Comparison of ENCODE assay signal across 8 cellular contexts in the genomic region with DNA sequence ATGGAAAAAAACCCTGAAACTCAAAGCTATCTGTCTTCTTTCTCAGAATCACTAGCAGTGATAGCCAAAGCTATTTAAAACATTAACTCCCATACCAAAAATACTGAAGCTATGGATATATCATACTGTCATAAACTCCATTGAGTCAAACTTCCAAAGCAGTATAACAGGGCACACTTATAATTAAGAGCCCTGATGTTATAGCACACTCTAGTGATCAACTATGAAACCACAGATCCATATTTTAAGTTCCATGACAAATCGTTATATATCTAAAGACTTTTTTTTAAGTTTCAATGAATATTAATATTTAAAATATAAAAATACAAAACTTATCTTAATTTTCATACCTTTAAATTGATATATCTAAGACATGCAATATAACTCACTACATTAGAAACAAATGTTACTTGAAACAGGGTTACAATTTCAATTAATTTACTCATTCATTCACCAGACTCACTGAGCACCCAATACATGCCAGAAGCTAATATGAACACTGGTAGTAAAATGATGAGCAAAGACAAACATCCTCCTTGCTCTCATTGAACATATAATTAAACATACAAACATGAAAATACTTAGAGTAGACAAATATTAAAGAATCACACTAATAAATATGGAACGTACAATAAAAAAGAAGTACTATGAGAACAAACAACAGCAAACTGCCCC.
DNase-seq lines count a peak whose midpoint lies in the region; ATAC-seq and TF ChIP-seq lines count a peak whose summit lies in the region.

No MANE protein-coding gene starts in this region.

- no peaks in the 10 kb centered on the region for H3K9me2 ChIP-seq in GM23338 (ENCODE audit: insufficient read depth)

- H3F3A ChIP-seq in GM23338 (replicated peaks; ENCODE audit: low read depth) = no peaks in the 10 kb centered on the region

- ATAC-seq in GM23338 = no peak

- H3K4me3 Mint-ChIP-seq in GM23338 = no peak overlapping the region

- H3K4me1 Mint-ChIP-seq in GM23338 = no peaks in the 10 kb centered on the region

- peaks cover 22% of the 10 kb centered on the region; the same call in 2 of the 3 replicates for H3K36me3 Mint-ChIP-seq in GM23338 (ENCODE audit: low read depth)

- H3K27ac Mint-ChIP-seq in GM23338 = no peak overlapping the region

- peaks cover 10% of the 10 kb centered on the region; the same call in 1 of the 2 replicates for H3K4me1 ChIP-seq in BE2C
- H3K4me1 ChIP-seq in GM23338 (ENCODE audit: insufficient read depth) = no peaks in the 10 kb centered on the region
- H3K4me1 ChIP-seq in effector memory CD4-positive, alpha-beta T cell (ENCODE audit: control insufficient read depth, insufficient read depth, low read length, poor library complexity, severe bottlenecking) = no peaks in the 10 kb centered on the region

- no peak overlapping the region for H3K27ac ChIP-seq in GM23338 (ENCODE audit: low read depth)
- no peak overlapping the region for H3K27ac ChIP-seq in effector memory CD4-positive, alpha-beta T cell (ENCODE audit: insufficient read depth, low read length, poor library complexity, severe bottlenecking)

- H3K27me3 ChIP-seq in BE2C = no peaks in the 10 kb centered on the region
- H3K27me3 ChIP-seq in GM23338 (ENCODE audit: insufficient read depth) = no peaks in the 10 kb centered on the region
- H3K27me3 ChIP-seq in effector memory CD4-positive, alpha-beta T cell (replicated peaks; ENCODE audit: control insufficient read depth, insufficient read depth, low read length, poor library complexity, severe bottlenecking) = no peaks in the 10 kb centered on the region

- H3K4me2 ChIP-seq in GM23338 = no peak overlapping the region

- H3K27me3 Mint-ChIP-seq in GM23338 (ENCODE audit: insufficient read depth, low read depth, poor library complexity) = no peaks in the 10 kb centered on the region

- no peaks in the 10 kb centered on the region for H4K20me1 ChIP-seq in GM23338 (replicated peaks; ENCODE audit: insufficient read depth)

- H3K9me3 Mint-ChIP-seq in GM23338 = no peaks in the 10 kb centered on the region

- H3K4me3 ChIP-seq in BE2C (ENCODE audit: low read depth, low read length) (no peak overlapping the region), GM23338 (no peak overlapping the region)
- no peak overlapping the region for H3K4me3 ChIP-seq in effector memory CD4-positive, alpha-beta T cell (ENCODE audit: insufficient read depth, low read depth, low read length, poor library complexity, severe bottlenecking)

- no peaks in the 10 kb centered on the region for H3K79me2 ChIP-seq in GM23338 (replicated peaks; ENCODE audit: insufficient read depth)

- DNase-seq in BE2C (no peak), astrocyte of the hippocampus (ENCODE audit: low read depth, low spot score) (peak; percentile 23), kidney tubule cell (ENCODE audit: low spot score) (peak; percentile 7), germinal center (ENCODE audit: low spot score) (no peak), GM23338 (ENCODE audit: low spot score) (no peak)
- DNase-seq in stimulated activated CD4-positive, alpha-beta T cell treated with anti-CD3 and anti-CD28 coated beads, Interleukin-12 subunit alpha, Interleukin-12 subunit beta, amount 100 ng/mL, for 4 hours = no peak
- no peak for DNase-seq in effector memory CD4-positive, alpha-beta T cell

- TF ChIP-seq CTCF in BE2C (IDR thresholded peaks at IDR 0.05; ENCODE audit: low read depth, low read length) = peak; percentile 59
- peak; percentile 51 for TF ChIP-seq CTCF in LNCAP (IDR thresholded peaks at IDR 0.05)
- TF ChIP-seq CTCF in GM23338 (conservative IDR thresholded peaks at IDR 0.05; ENCODE audit: low read depth in 2 of 2) = no peak; a peak in 1 of 4 replicates

- H2AFZ ChIP-seq in GM23338 = no peak overlapping the region

- H3K36me3 ChIP-seq in BE2C (peaks cover 39% of the 10 kb centered on the region), GM23338 (ENCODE audit: insufficient read depth) (peaks cover 10% of the 10 kb centered on the region; the same call in 1 of the 2 replicates)
- peaks cover 27% of the 10 kb centered on the region for H3K36me3 ChIP-seq in effector memory CD4-positive, alpha-beta T cell (ENCODE audit: control insufficient read depth, insufficient read depth, low read length)

- no peaks in the 10 kb centered on the region for H3K9me3 ChIP-seq in BE2C
- no peaks in the 10 kb centered on the region for H3K9me3 ChIP-seq in effector memory CD4-positive, alpha-beta T cell (ENCODE audit: control insufficient read depth, low read length)

TF ChIP-seq in GM23338, 12 proteins besides CTCF, POLR2A, EP300 and RAD21:
- TF ChIP-seq EZH2 (IDR thresholded peaks at IDR 0.05; ENCODE audit: low read depth, unreplicated experiment) (no peak), ZNF114 (CRISPR knock-in tag; IDR thresholded peaks at IDR 0.05) (no peak)
TF ChIP-seq in GM23338: peak in this region for 0.

Comparison
In these comparisons a context has a peak if more than half of its experiments do, and no peak if none do; other contexts are left out.
1. DNase-seq: peak in astrocyte of the hippocampus (single experiment) and kidney tubule cell (single experiment); none in BE2C (single experiment), stimulated activated CD4-positive, alpha-beta T cell treated with anti-CD3 and anti-CD28 coated beads, Interleukin-12 subunit alpha, Interleukin-12 subunit beta, amount 100 ng/mL, for 4 hours (single experiment), germinal center (single experiment), GM23338 (single experiment) and effector memory CD4-positive, alpha-beta T cell (0 of 3).
2. CTCF ChIP-seq: peak in BE2C (single experiment) and LNCAP (single experiment); none in GM23338 (0 of 2).